ENCODE assay signal across 16 cellular contexts in the genomic region with DNA sequence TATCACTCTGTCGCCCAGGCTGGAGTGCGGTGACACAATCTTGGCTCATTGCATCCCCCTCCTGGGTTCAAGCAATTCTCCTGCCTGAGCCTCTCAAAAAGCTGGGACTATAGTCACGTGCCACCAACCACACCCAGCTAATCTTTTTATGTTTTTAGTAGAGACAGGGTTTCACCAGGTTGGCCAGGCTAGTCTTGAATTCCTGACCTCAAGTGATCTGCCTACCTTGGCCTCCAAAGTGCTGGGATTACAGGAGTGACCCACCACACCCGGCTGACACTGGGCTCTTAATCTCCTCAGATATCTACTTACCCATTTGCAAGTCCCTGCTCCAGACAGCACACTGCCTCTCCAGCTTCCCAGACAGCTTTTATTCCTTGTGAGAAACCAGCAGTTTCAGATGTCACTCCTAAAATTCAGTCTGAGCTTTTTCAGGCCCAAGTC.
A peak's percentile ranks its signal among the peaks of the same experiment; 100 is the strongest.
DNase-seq lines count a peak whose midpoint lies in the region; ATAC-seq, FAIRE-seq and TF ChIP-seq lines count a peak whose summit lies in the region.
"Had no signal": no experiment of that assay in that cellular context is flagged by ENCODE, and none has a peak within 500 bp of the region (broad histone marks: within the 10 kb centered on the region; RNA-seq: fewer than 3 reads in every experiment).

No MANE protein-coding gene starts in this region.

- no peak for FAIRE-seq in A549 (lab: Jason Lieb, UNC)
- FAIRE-seq in small intestine (lab: Jason Lieb, UNC): no peak

- H3K36me3 Mint-ChIP-seq in activated T-cell treated with anti-CD3 and anti-CD28 coated beads, Interleukin-2, amount 50 U/mL, for 4 hours (ENCODE audit: insufficient read depth): no peaks in the 10 kb centered on the region

- no peak for TF ChIP-seq EP300 in A549 (IDR thresholded peaks at IDR 0.05)

- TF ChIP-seq CTCF in A549 (IDR thresholded peaks at IDR 0.05): no peak
- no peak for TF ChIP-seq CTCF in colonic mucosa (IDR thresholded peaks at IDR 0.05)
- no peak for TF ChIP-seq CTCF in lower lobe of right lung (IDR thresholded peaks at IDR 0.05)

- TF ChIP-seq RAD21 in A549 (conservative IDR thresholded peaks at IDR 0.05 in 1 of 2, IDR thresholded peaks at IDR 0.05 in 1 of 2): no peak

- peak overlapping the region in 1 of 2 donors; percentile 21 for H3K9ac ChIP-seq in colonic mucosa (ENCODE audit: low read depth in 2 of 2, low read length in 2 of 2)
- H3K9ac ChIP-seq: BLaER1 had no signal

- DNase-seq in A549 (ENCODE audit: low read depth in 1 of 2, low spot score in 1 of 2) (peak in 1 of 2 experiments; percentile 9), colonic mucosa (peak; percentile 40), lower lobe of right lung (no peak), small intestine (peak; percentile 79), C1 segment of cervical spinal cord (lab: John Stamatoyannopoulos, UW) (no peak), HuH-7.5 (ENCODE audit: low spot score) (no peak), NCI-H2107 (lab: John Stamatoyannopoulos, UW) (no peak)
- no peak for DNase-seq in activated T-cell treated with anti-CD3 and anti-CD28 coated beads, Interleukin-2, amount 50 U/mL, for 4 hours
- DNase-seq: DMS153, IMR-90, NCI-H1417, NCI-H1930, NCI-H2171 treated with DMSO at 0.1 percent for 48 hours had no signal

- no peak for TF ChIP-seq POLR2A in A549 (IDR thresholded peaks at IDR 0.05; ENCODE audit: low read length)

- H3K27me3 Mint-ChIP-seq in activated T-cell treated with anti-CD3 and anti-CD28 coated beads, Interleukin-2, amount 50 U/mL, for 4 hours (ENCODE audit: low read depth): peaks cover 2% of the 10 kb centered on the region

- H3K4me3 ChIP-seq in A549: no peak overlapping the region
- no peak overlapping the region for H3K4me3 ChIP-seq in colonic mucosa
- peak overlapping the region; percentile 21 for H3K4me3 ChIP-seq in lower lobe of right lung
- no peak overlapping the region for H3K4me3 ChIP-seq in small intestine (ENCODE audit: low read depth in 1 of 2, low read length in 2 of 2)
- H3K4me3 ChIP-seq: BLaER1, HAP-1 had no signal

- H3K4me1 Mint-ChIP-seq in activated T-cell treated with anti-CD3 and anti-CD28 coated beads, Interleukin-2, amount 50 U/mL, for 4 hours (ENCODE audit: low read depth): no peaks in the 10 kb centered on the region

- POLR2A ChIA-PET in A549 (lab: Yijun Ruan, JAX): no interaction called here

- H3K27me3 ChIP-seq in colonic mucosa (no peaks in the 10 kb centered on the region), lower lobe of right lung (ENCODE audit: low read depth) (no peaks in the 10 kb centered on the region), small intestine (ENCODE audit: control insufficient read depth in 2 of 2, insufficient read depth in 2 of 2, low read length in 2 of 2) (no peaks in the 10 kb centered on the region)
- H3K27me3 ChIP-seq: BLaER1 had no signal

- no peak overlapping the region for H3K4me3 Mint-ChIP-seq in activated T-cell treated with anti-CD3 and anti-CD28 coated beads, Interleukin-2, amount 50 U/mL, for 4 hours

- H3K36me3 ChIP-seq in colonic mucosa: no peaks in the 10 kb centered on the region
- H3K36me3 ChIP-seq in lower lobe of right lung: no peaks in the 10 kb centered on the region
- H3K36me3 ChIP-seq in small intestine (ENCODE audit: control insufficient read depth in 2 of 2, insufficient read depth in 2 of 2, low read length in 2 of 2): no peaks in the 10 kb centered on the region
- H3K36me3 ChIP-seq: BLaER1, HAP-1 had no signal

- ATAC-seq in A549: no peak; a peak in 1 of 6 replicates
- ATAC-seq in lower lobe of right lung: peak in 1 of 2 donors; percentile 50
- ATAC-seq in activated T-cell treated with anti-CD3 and anti-CD28 coated beads, Interleukin-2, amount 50 U/mL, for 4 hours: no peak

- H3K4me2 ChIP-seq in A549: peak overlapping the region; percentile 49
- H3K4me2 ChIP-seq: BLaER1 had no signal

- intact Hi-C loops in colonic mucosa (cut with DNase I) (no loop called here), lower lobe of right lung (cut with DNase I) (loop anchor here (10.0 kb wide), 1 partner anchor 124 kb away; no protein-coding TSS in a partner anchor)

- CTCF ChIA-PET in A549 (lab: Yijun Ruan, JAX): interaction anchor here (1.2 kb wide), 1 partner anchor 37 kb away, joined by 4 read pairs; no protein-coding TSS in a partner anchor

- H3K4me1 ChIP-seq in A549: peaks cover 15% of the 10 kb centered on the region
- peaks cover 6% of the 10 kb centered on the region for H3K4me1 ChIP-seq in colonic mucosa
- H3K4me1 ChIP-seq in lower lobe of right lung: no peaks in the 10 kb centered on the region
- H3K4me1 ChIP-seq in small intestine (ENCODE audit: control insufficient read depth in 2 of 2, insufficient read depth in 1 of 2, low read depth in 1 of 2, low read length in 1 of 2): peaks cover 0 to 3% of the 10 kb centered on the region in 2 donors
- H3K4me1 ChIP-seq: BLaER1, HAP-1 had no signal

- H3K27ac ChIP-seq in A549 (peak overlapping the region; percentile 52 to 78; a peak in 5 of 6 replicates), colonic mucosa (peak overlapping the region; percentile 19), lower lobe of right lung (peak overlapping the region; percentile 46), small intestine (ENCODE audit: low read depth in 1 of 2, low read length in 1 of 2) (peak overlapping the region; percentile 24 to 83)
- H3K27ac ChIP-seq: 22Rv1, BLaER1 had no signal

- no peaks in the 10 kb centered on the region for H3K9me3 ChIP-seq in A549
- no peaks in the 10 kb centered on the region for H3K9me3 ChIP-seq in colonic mucosa
- H3K9me3 ChIP-seq in lower lobe of right lung: no peaks in the 10 kb centered on the region
- no peaks in the 10 kb centered on the region for H3K9me3 ChIP-seq in small intestine (ENCODE audit: control insufficient read depth, low read depth)
- H3K9me3 ChIP-seq: BLaER1, HAP-1 had no signal

- WGBS in A549 (ENCODE audit: missing lambda C conversion rate): 35% methylated on average over 3 of the region's 4 CpGs
- WGBS in small intestine, 3 donors: 19 to 57% (median 45%) methylated on average over 4 of the region's 4 CpGs

- H3K9me3 Mint-ChIP-seq in activated T-cell treated with anti-CD3 and anti-CD28 coated beads, Interleukin-2, amount 50 U/mL, for 4 hours: no peaks in the 10 kb centered on the region

TF ChIP-seq in A549, 52 proteins besides CTCF, POLR2A, EP300 and RAD21:
- TF ChIP-seq, protein P1, sequence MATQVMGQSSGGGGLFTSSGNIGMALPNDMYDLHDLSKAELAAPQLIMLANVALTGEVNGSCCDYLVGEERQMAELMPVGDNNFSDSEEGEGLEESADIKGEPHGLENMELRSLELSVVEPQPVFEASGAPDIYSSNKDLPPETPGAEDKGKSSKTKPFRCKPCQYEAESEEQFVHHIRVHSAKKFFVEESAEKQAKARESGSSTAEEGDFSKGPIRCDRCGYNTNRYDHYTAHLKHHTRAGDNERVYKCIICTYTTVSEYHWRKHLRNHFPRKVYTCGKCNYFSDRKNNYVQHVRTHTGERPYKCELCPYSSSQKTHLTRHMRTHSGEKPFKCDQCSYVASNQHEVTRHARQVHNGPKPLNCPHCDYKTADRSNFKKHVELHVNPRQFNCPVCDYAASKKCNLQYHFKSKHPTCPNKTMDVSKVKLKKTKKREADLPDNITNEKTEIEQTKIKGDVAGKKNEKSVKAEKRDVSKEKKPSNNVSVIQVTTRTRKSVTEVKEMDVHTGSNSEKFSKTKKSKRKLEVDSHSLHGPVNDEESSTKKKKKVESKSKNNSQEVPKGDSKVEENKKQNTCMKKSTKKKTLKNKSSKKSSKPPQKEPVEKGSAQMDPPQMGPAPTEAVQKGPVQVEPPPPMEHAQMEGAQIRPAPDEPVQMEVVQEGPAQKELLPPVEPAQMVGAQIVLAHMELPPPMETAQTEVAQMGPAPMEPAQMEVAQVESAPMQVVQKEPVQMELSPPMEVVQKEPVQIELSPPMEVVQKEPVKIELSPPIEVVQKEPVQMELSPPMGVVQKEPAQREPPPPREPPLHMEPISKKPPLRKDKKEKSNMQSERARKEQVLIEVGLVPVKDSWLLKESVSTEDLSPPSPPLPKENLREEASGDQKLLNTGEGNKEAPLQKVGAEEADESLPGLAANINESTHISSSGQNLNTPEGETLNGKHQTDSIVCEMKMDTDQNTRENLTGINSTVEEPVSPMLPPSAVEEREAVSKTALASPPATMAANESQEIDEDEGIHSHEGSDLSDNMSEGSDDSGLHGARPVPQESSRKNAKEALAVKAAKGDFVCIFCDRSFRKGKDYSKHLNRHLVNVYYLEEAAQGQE (IDR thresholded peaks at IDR 0.05): no peak
- TF ChIP-seq EHF (CRISPR knock-in tag; IDR thresholded peaks at IDR 0.05): no peak
- no peak for TF ChIP-seq RNF2 (IDR thresholded peaks at IDR 0.05; ENCODE audit: borderline replicate concordance, low read depth)
- TF ChIP-seq, protein P2, sequence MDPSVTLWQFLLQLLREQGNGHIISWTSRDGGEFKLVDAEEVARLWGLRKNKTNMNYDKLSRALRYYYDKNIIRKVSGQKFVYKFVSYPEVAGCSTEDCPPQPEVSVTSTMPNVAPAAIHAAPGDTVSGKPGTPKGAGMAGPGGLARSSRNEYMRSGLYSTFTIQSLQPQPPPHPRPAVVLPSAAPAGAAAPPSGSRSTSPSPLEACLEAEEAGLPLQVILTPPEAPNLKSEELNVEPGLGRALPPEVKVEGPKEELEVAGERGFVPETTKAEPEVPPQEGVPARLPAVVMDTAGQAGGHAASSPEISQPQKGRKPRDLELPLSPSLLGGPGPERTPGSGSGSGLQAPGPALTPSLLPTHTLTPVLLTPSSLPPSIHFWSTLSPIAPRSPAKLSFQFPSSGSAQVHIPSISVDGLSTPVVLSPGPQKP (IDR thresholded peaks at IDR 0.05; ENCODE audit: low read depth, low read length): no peak
- TF ChIP-seq, protein P3, sequence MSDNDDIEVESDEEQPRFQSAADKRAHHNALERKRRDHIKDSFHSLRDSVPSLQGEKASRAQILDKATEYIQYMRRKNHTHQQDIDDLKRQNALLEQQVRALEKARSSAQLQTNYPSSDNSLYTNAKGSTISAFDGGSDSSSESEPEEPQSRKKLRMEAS (IDR thresholded peaks at IDR 0.05): no peak
- TF ChIP-seq, protein P4, sequence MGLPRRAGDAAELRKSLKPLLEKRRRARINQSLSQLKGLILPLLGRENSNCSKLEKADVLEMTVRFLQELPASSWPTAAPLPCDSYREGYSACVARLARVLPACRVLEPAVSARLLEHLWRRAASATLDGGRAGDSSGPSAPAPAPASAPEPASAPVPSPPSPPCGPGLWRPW (IDR thresholded peaks at IDR 0.05): no peak
- no peak for TF ChIP-seq CHD2 (IDR thresholded peaks at IDR 0.05; ENCODE audit: low read length, partially characterized antibody)

Comparison
In these comparisons a context has a peak if more than half of its experiments do, and no peak if none do; other contexts are left out.
1. DNase-seq: peak in colonic mucosa (single experiment) and small intestine (single experiment); none in lower lobe of right lung (single experiment), C1 segment of cervical spinal cord (0 of 14), activated T-cell treated with anti-CD3 and anti-CD28 coated beads, Interleukin-2, amount 50 U/mL, for 4 hours (single experiment), HuH-7.5 (single experiment) and NCI-H2107 (single experiment).
2. Peak in every context shown above with its lines, with median percentiles within 50 percentile points of each other: H3K27ac ChIP-seq.